Comparison of ENCODE assay signal across 7 cellular contexts in genomic region chr2:132953771-132954170, GRCh38.
A peak's percentile ranks its signal among the peaks of the same experiment; 100 is the strongest.
DNase-seq lines count a peak whose midpoint lies in the region; ATAC-seq lines count a peak whose summit lies in the region.

No MANE protein-coding gene starts in this region.

- H3K36me3 Mint-ChIP-seq in stimulated activated memory B cell treated with anti-CD40 and anti-IgM and Interleukin-4, amounts not matched to agents 10 μg/mL and 1 μg/mL and 100 μg/mL, for 72 hours = no peaks in the 10 kb centered on the region

- no peaks in the 10 kb centered on the region for H3K27me3 Mint-ChIP-seq in stimulated activated memory B cell treated with anti-CD40 and anti-IgM and Interleukin-4, amounts not matched to agents 10 μg/mL and 1 μg/mL and 100 μg/mL, for 72 hours

- H3K4me3 Mint-ChIP-seq in stimulated activated memory B cell treated with anti-CD40 and anti-IgM and Interleukin-4, amounts not matched to agents 10 μg/mL and 1 μg/mL and 100 μg/mL, for 72 hours = no peak overlapping the region

- no peak for DNase-seq in HuH-7 (ENCODE audit: low spot score)
- no peak for DNase-seq in COR-L47 (lab: John Stamatoyannopoulos, UW)
- no peak for DNase-seq in amniotic stem cell (lab: John Stamatoyannopoulos, UW)

- peak; percentile 89 for ATAC-seq in GM19043 (IDR thresholded peaks at IDR 0.05; ENCODE audit: low read depth, unreplicated experiment)
- peak; percentile 82 for ATAC-seq in GM21786 (IDR thresholded peaks at IDR 0.05; ENCODE audit: unreplicated experiment)
- ATAC-seq in HG03342 (IDR thresholded peaks at IDR 0.05; ENCODE audit: unreplicated experiment) = peak; percentile 93
- peak; percentile 85 for ATAC-seq in stimulated activated memory B cell treated with anti-CD40 and anti-IgM and Interleukin-4, amounts not matched to agents 10 μg/mL and 1 μg/mL and 100 μg/mL, for 72 hours

- peaks cover 28% of the 10 kb centered on the region for H3K4me1 Mint-ChIP-seq in stimulated activated memory B cell treated with anti-CD40 and anti-IgM and Interleukin-4, amounts not matched to agents 10 μg/mL and 1 μg/mL and 100 μg/mL, for 72 hours

- peak overlapping the region; percentile 38 for H3K27ac Mint-ChIP-seq in stimulated activated memory B cell treated with anti-CD40 and anti-IgM and Interleukin-4, amounts not matched to agents 10 μg/mL and 1 μg/mL and 100 μg/mL, for 72 hours

- H3K9me3 Mint-ChIP-seq in stimulated activated memory B cell treated with anti-CD40 and anti-IgM and Interleukin-4, amounts not matched to agents 10 μg/mL and 1 μg/mL and 100 μg/mL, for 72 hours = no peaks in the 10 kb centered on the region
